In genomic region chr10:13834581-13835286, GRCh38 we compare ENCODE assay signal across 11 cellular contexts.
DNase-seq lines count a peak whose midpoint lies in the region; ATAC-seq, FAIRE-seq and TF ChIP-seq lines count a peak whose summit lies in the region.
"Had no signal": no experiment of that assay in that cellular context is flagged by ENCODE, and none has a peak within 500 bp of the region (broad histone marks: within the 10 kb centered on the region; RNA-seq: fewer than 3 reads in every experiment).

No MANE protein-coding gene starts in this region.

- H3K36me3 ChIP-seq in Peyer's patch (no peaks in the 10 kb centered on the region), neural cell (ENCODE audit: insufficient read depth, low read length) (no peaks in the 10 kb centered on the region)

- no peak for ATAC-seq in GM19452 (IDR thresholded peaks at IDR 0.05; ENCODE audit: unreplicated experiment)
- ATAC-seq: activated CD4-positive, CD25-positive, alpha-beta regulatory T cell treated with anti-CD3 and anti-CD28 coated beads, Interleukin-2, amount 50 U/mL, for 24 hours had no signal

- no peak for FAIRE-seq in RCC 7860 (lab: Jason Lieb, UNC)

- TF ChIP-seq RAD21 in neural cell (conservative IDR thresholded peaks at IDR 0.05), result no peak

- peak; percentile 60 for TF ChIP-seq EP300 in neural cell (conservative IDR thresholded peaks at IDR 0.05; ENCODE audit: poor library complexity, severe bottlenecking)

- no peak for TF ChIP-seq POLR2A in Peyer's patch (IDR thresholded peaks at IDR 0.05)
- TF ChIP-seq POLR2A in erythroblast (IDR thresholded peaks at IDR 0.05; ENCODE audit: low read length), result no peak

- DNase-seq in CD1c-positive myeloid dendritic cell (ENCODE audit: extremely low spot score), result peak; percentile 73
- DNase-seq in Peyer's patch, result peak in 1 of 3 donors; percentile 52
- peak; percentile 49 for DNase-seq in fibroblast of villous mesenchyme (ENCODE audit: low read depth)
- DNase-seq in RCC 7860 (ENCODE audit: low spot score), result no peak
- no peak for DNase-seq in ureter (ENCODE audit: low spot score)
- no peak for DNase-seq in erythroblast (lab: John Stamatoyannopoulos, UW)
- DNase-seq: amniotic stem cell, NCI-H774 had no signal

- H2AFZ ChIP-seq in neural cell (ENCODE audit: low read depth, low read length), result no peak overlapping the region

- H3K27me3 ChIP-seq in Peyer's patch, result no peaks in the 10 kb centered on the region
- no peaks in the 10 kb centered on the region for H3K27me3 ChIP-seq in neural cell (ENCODE audit: insufficient read depth, low read depth, low read length)

- H3K9me3 ChIP-seq in Peyer's patch, result no peaks in the 10 kb centered on the region
- H3K9me3 ChIP-seq in neural cell (ENCODE audit: low read length), result no peaks in the 10 kb centered on the region

- H3K27ac ChIP-seq in Peyer's patch, result peak overlapping the region in 3 of 4 donors; percentile 2 to 29 (median 29)
- peak overlapping the region; percentile 46 for H3K27ac ChIP-seq in neural cell (ENCODE audit: low read length)

- no peak overlapping the region for H3K4me2 ChIP-seq in neural cell (ENCODE audit: low read length)

- TF ChIP-seq CTCF in Peyer's patch (IDR thresholded peaks at IDR 0.05), result no peak
- no peak for TF ChIP-seq CTCF in fibroblast of villous mesenchyme (IDR thresholded peaks at IDR 0.05; ENCODE audit: insufficient read depth, low read depth, low read length)
- TF ChIP-seq CTCF in neural cell (IDR thresholded peaks at IDR 0.05; ENCODE audit: poor library complexity, severe bottlenecking), result no peak

- H3K9ac ChIP-seq in neural cell (ENCODE audit: low read length), result no peak overlapping the region

- H3F3A ChIP-seq in neural cell (ENCODE audit: insufficient read depth, low read length, poor library complexity, severe bottlenecking), result no peaks in the 10 kb centered on the region

- no peaks in the 10 kb centered on the region for H3K79me2 ChIP-seq in neural cell (replicated peaks; ENCODE audit: insufficient read depth, low read length)

- no peaks in the 10 kb centered on the region for H4K20me1 ChIP-seq in neural cell (ENCODE audit: insufficient read depth)

- H3K4me3 ChIP-seq in Peyer's patch (no peak overlapping the region), fibroblast of villous mesenchyme (ENCODE audit: low read depth, low read length) (no peak overlapping the region), neural cell (ENCODE audit: low read length) (peak overlapping the region; percentile 34)

- no peaks in the 10 kb centered on the region for H3K9me2 ChIP-seq in neural cell (ENCODE audit: insufficient read depth, low read length)

- peaks cover 0 to 18% (median 0%) of the 10 kb centered on the region in 4 donors for H3K4me1 ChIP-seq in Peyer's patch

TF ChIP-seq in neural cell, 6 proteins besides CTCF, POLR2A, EP300 and RAD21:
- TF ChIP-seq MXI1 (conservative IDR thresholded peaks at IDR 0.05; ENCODE audit: poor library complexity, severe bottlenecking) (peak; percentile 45), POLR2AphosphoS5 (IDR thresholded peaks at IDR 0.05) (peak; percentile 52), SMC3 (conservative IDR thresholded peaks at IDR 0.05; ENCODE audit: poor library complexity) (no peak)

Comparison
In these comparisons a context has a peak if more than half of its experiments do, and no peak if none do; other contexts are left out.
1. DNase-seq: peak in CD1c-positive myeloid dendritic cell (single experiment) and fibroblast of villous mesenchyme (single experiment); none in RCC 7860 (single experiment), ureter (single experiment) and erythroblast (0 of 2).